In genomic region chr13:26881154-26881553, GRCh38 we compare ENCODE assay signal across 15 cellular contexts.
DNase-seq lines count a peak whose midpoint lies in the region; ATAC-seq, FAIRE-seq and TF ChIP-seq lines count a peak whose summit lies in the region.
"Had no signal": no experiment of that assay in that cellular context is flagged by ENCODE, and none has a peak within 500 bp of the region (broad histone marks: within the 10 kb centered on the region; RNA-seq: fewer than 3 reads in every experiment).

No MANE protein-coding gene starts in this region.

- peak overlapping the region; percentile 67 for H3K4me3 ChIP-seq in osteoblast (ENCODE audit: insufficient read depth, low read length)
- no peak overlapping the region for H3K4me3 ChIP-seq in HepG2 (replicated peaks in 1 of 3; ENCODE audit: insufficient read depth in 1 of 3, low read depth in 2 of 3, low read length in 3 of 3)
- H3K4me3 ChIP-seq: lower lobe of right lung, ovary had no signal

- H3K36me3 ChIP-seq in osteoblast (ENCODE audit: insufficient read depth, low read length), result no peaks in the 10 kb centered on the region
- H3K36me3 ChIP-seq in HepG2 (replicated peaks in 1 of 2; ENCODE audit: control insufficient read depth in 1 of 2, insufficient read depth in 2 of 2, low read length in 2 of 2), result no peaks in the 10 kb centered on the region
- H3K36me3 ChIP-seq: lower lobe of right lung, ovary had no signal

- TF ChIP-seq POLR2A in HepG2 (IDR thresholded peaks at IDR 0.05; ENCODE audit: insufficient read depth in 1 of 2, low read depth in 2 of 2, low read length in 2 of 2), result no peak

- TF ChIP-seq EP300 in HepG2 (IDR thresholded peaks at IDR 0.05; ENCODE audit: low read depth in 2 of 2, low read length in 2 of 2), result no peak
- TF ChIP-seq EP300 in HepG2 (CRISPR knock-in tag; IDR thresholded peaks at IDR 0.05; ENCODE audit: borderline replicate concordance), result no peak

- in situ Hi-C loops in G401 (cut with HindIII; ENCODE audit: low sequenced_read_pairs) (no loop called here), HepG2 (cut with HindIII; ENCODE audit: extremely low pct_ligation_motif_present, low pct_unique_long_range_greater_than_20kb) (no loop called here)

- H3K4me1 ChIP-seq in osteoblast (ENCODE audit: insufficient read depth, low read length), result peaks cover 14% of the 10 kb centered on the region
- no peaks in the 10 kb centered on the region for H3K4me1 ChIP-seq in HepG2 (ENCODE audit: insufficient read depth, low read length)
- H3K4me1 ChIP-seq: lower lobe of right lung had no signal

- no peak for TF ChIP-seq RAD21 in HepG2 (CRISPR knock-in tag; IDR thresholded peaks at IDR 0.05)

- no TSS peak for BruUV-seq in HepG2 (replicated peaks; lab: Mats Ljungman, UMichigan)

- intact Hi-C loops in HepG2 (cut with micrococcal nuclease; ENCODE audit: unreplicated experiment), result no loop called here

- CTCF ChIA-PET in HepG2 (lab: Yijun Ruan, JAX; ENCODE audit: low intra/inter-chr PET ratio, low total read pairs), result no interaction called here

- POLR2A ChIA-PET in HepG2 (lab: Yijun Ruan, JAX), result no interaction called here

- H3K27me3 ChIP-seq in osteoblast (ENCODE audit: insufficient read depth, low read length) (no peaks in the 10 kb centered on the region), HepG2 (ENCODE audit: control insufficient read depth in 1 of 2, insufficient read depth in 2 of 2, low read length in 2 of 2) (peaks cover 2 to 34% of the 10 kb centered on the region in 2 experiments; a peak in 2 of 5 replicates)
- H3K27me3 ChIP-seq: ovary had no signal

- H3K9me3 ChIP-seq in osteoblast (ENCODE audit: low read depth, low read length) (no peaks in the 10 kb centered on the region), HepG2 (ENCODE audit: low read length) (peaks cover 16% of the 10 kb centered on the region; the same call in 1 of the 2 replicates)
- H3K9me3 ChIP-seq: ovary had no signal

- ATAC-seq in GM19395 (IDR thresholded peaks at IDR 0.05; ENCODE audit: unreplicated experiment) (no peak), GM18909 (IDR thresholded peaks at IDR 0.05; ENCODE audit: poor library complexity, unreplicated experiment) (no peak), HG02981 (IDR thresholded peaks at IDR 0.05; ENCODE audit: unreplicated experiment) (no peak), HepG2 (no peak)
- ATAC-seq: lower lobe of right lung, T-helper 17 cell had no signal

- H4K20me1 ChIP-seq in osteoblast (ENCODE audit: insufficient read depth, low read length) (no peaks in the 10 kb centered on the region), HepG2 (ENCODE audit: insufficient read depth, low read length) (no peaks in the 10 kb centered on the region)

- H2AFZ ChIP-seq in osteoblast (ENCODE audit: low read length) (peak overlapping the region; percentile 63), HepG2 (ENCODE audit: low read length) (no peak overlapping the region)

- FAIRE-seq in HepG2 (lab: Jason Lieb, UNC), result no peak

- 2% methylated on average over 6 of the region's 6 CpGs for WGBS in HepG2 (ENCODE audit: low lambda C conversion rate)

- no peaks in the 10 kb centered on the region for H3K79me2 ChIP-seq in osteoblast (ENCODE audit: insufficient read depth, low read length)
- no peaks in the 10 kb centered on the region for H3K79me2 ChIP-seq in HepG2 (ENCODE audit: insufficient read depth, low read length)

- H3K4me2 ChIP-seq in osteoblast (ENCODE audit: insufficient read depth, low read length), result peak overlapping the region; percentile 87
- no peak overlapping the region for H3K4me2 ChIP-seq in HepG2 (ENCODE audit: low read depth, low read length)

- H3K27ac ChIP-seq in osteoblast (ENCODE audit: low read depth, low read length) (peak overlapping the region; percentile 66), HepG2 (ENCODE audit: extremely low read length, insufficient read depth, low read length) (no peak overlapping the region)
- H3K27ac ChIP-seq: lower lobe of right lung, ovary had no signal

- DNase-seq in G401 (ENCODE audit: low spot score) (peak; percentile 10), NCI-H69 (lab: John Stamatoyannopoulos, UW) (peak; percentile 1), dermis microvascular lymphatic vessel endothelial cell (ENCODE audit: low read depth in 2 of 2) (peak; percentile 43 to 84), osteoblast (ENCODE audit: insufficient read length, low spot score, missing footprints) (peak; percentile 58), HepG2 (ENCODE audit: low spot score) (no peak)
- DNase-seq: activated CD4-positive, alpha-beta memory T cell treated with anti-CD3 and anti-CD28 coated beads for 36 hours; cortex of kidney; lower lobe of right lung; NCI-H1048; ovary; stimulated activated naive CD4-positive, alpha-beta T cell treated with Interleukin-2 at 50 U/mL for 16 hours; T-helper 17 cell had no signal

- H3K9ac ChIP-seq in HepG2 (ENCODE audit: insufficient read depth, low read depth, low read length), result no peak overlapping the region

- TF ChIP-seq CTCF in osteoblast (IDR thresholded peaks at IDR 0.05; ENCODE audit: extremely low read depth, low read depth, low read length), result no peak
- no peak for TF ChIP-seq CTCF in HepG2 (CRISPR knock-in tag; IDR thresholded peaks at IDR 0.05)

TF ChIP-seq in HepG2, 621 proteins besides CTCF, POLR2A, EP300 and RAD21 (continues in another document):
- TF ChIP-seq NFATC3 (CRISPR knock-in tag; IDR thresholded peaks at IDR 0.05) (no peak), ZNF672 (CRISPR knock-in tag; IDR thresholded peaks at IDR 0.05) (no peak), ZHX1 (CRISPR knock-in tag; IDR thresholded peaks at IDR 0.05; ENCODE audit: low read depth) (no peak), ZNF749 (CRISPR knock-in tag; IDR thresholded peaks at IDR 0.05; ENCODE audit: borderline replicate concordance) (no peak), HNRNPL (IDR thresholded peaks at IDR 0.05; ENCODE audit: low read depth, low read length) (no peak), ZNF484 (CRISPR knock-in tag; IDR thresholded peaks at IDR 0.05; ENCODE audit: borderline replicate concordance, low read depth) (no peak), SNRNP70 (IDR thresholded peaks at IDR 0.05; ENCODE audit: low read depth, low read length) (no peak), SOX5 (CRISPR knock-in tag; IDR thresholded peaks at IDR 0.05; ENCODE audit: borderline replicate concordance) (no peak), BRCA1 (CRISPR knock-in tag; IDR thresholded peaks at IDR 0.05) (no peak), HBP1 (CRISPR knock-in tag; IDR thresholded peaks at IDR 0.05; ENCODE audit: low read depth) (no peak), DBP (CRISPR knock-in tag; IDR thresholded peaks at IDR 0.05; ENCODE audit: not compliant biosample characterization) (no peak), ZNF276 (CRISPR knock-in tag; IDR thresholded peaks at IDR 0.05; ENCODE audit: low read depth) (no peak), SMARCC2 (IDR thresholded peaks at IDR 0.05) (no peak)
